Comparison of ENCODE assay signal across 19 cellular contexts in the genomic region with DNA sequence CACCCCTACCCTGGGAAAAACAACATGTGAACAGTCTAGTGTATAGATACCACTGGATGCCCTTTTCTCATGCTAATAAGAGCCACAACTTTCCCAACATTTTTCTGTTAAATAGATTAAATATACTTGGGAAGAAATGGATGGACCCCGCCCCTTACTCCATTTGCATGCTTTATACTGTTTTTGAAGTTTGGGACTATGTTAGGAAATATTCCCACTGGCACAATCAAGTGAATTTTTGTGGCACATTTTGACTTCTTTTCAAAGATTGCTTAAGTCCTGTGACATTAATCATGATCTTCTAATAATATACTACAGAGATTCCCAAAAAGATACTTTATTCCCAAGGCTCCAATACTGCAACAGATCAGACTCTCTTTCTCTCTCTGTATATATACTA.
"Had no signal": no experiment of that assay in that cellular context is flagged by ENCODE, and none has a peak within 500 bp of the region (broad histone marks: within the 10 kb centered on the region; RNA-seq: fewer than 3 reads in every experiment).

No MANE protein-coding gene starts in this region.

- H3K9me3 ChIP-seq: ascending aorta, lower lobe of right lung, stomach, upper lobe of right lung had no signal

- H3K4me1 Mint-ChIP-seq: activated CD4-positive, alpha-beta T cell treated with anti-CD3 and anti-CD28 coated beads, Interleukin-2, amount 10 ng/mL, durations not matched to agents 7 days and 5 days; activated naive CD4-positive, alpha-beta T cell treated with anti-CD3 and anti-CD28 coated beads, Interleukin-2, amount 10 ng/mL, durations not matched to agents 7 days and 5 days; activated naive CD8-positive, alpha-beta T cell treated with anti-CD3 and anti-CD28 coated beads, Interleukin-2, amount 50 U/mL, for 24 hours had no signal

- H3K4me1 ChIP-seq: lower lobe of right lung, stomach, upper lobe of right lung had no signal

- H3K4me3 Mint-ChIP-seq: activated CD4-positive, alpha-beta T cell treated with anti-CD3 and anti-CD28 coated beads, Interleukin-2, amount 10 ng/mL, durations not matched to agents 7 days and 5 days; activated naive CD4-positive, alpha-beta T cell treated with anti-CD3 and anti-CD28 coated beads, Interleukin-2, amount 10 ng/mL, durations not matched to agents 7 days and 5 days; activated naive CD8-positive, alpha-beta T cell treated with anti-CD3 and anti-CD28 coated beads, Interleukin-2, amount 50 U/mL, for 24 hours; activated T-cell treated with anti-CD3 and anti-CD28 coated beads, Interleukin-2, amount 50 U/mL, for 4 hours; dendritic cell treated with granulocyte-macrophage colony-stimulating factor and Interleukin-4, amounts not matched to agents 40 ng/mL and 50 ng/mL, for 4 days; nephron had no signal

- ATAC-seq: activated naive CD8-positive, alpha-beta T cell treated with anti-CD3 and anti-CD28 coated beads, Interleukin-2, amount 50 U/mL, for 24 hours; activated T-cell treated with anti-CD3 and anti-CD28 coated beads, Interleukin-2, amount 50 U/mL, for 4 hours; esophagus mucosa; lower lobe of right lung; upper lobe of right lung had no signal

- H3K27ac ChIP-seq: ascending aorta, lower lobe of right lung, stomach, upper lobe of right lung had no signal

- H3K27me3 Mint-ChIP-seq: activated CD4-positive, alpha-beta T cell treated with anti-CD3 and anti-CD28 coated beads, Interleukin-2, amount 10 ng/mL, durations not matched to agents 7 days and 5 days; activated naive CD4-positive, alpha-beta T cell treated with anti-CD3 and anti-CD28 coated beads, Interleukin-2, amount 10 ng/mL, durations not matched to agents 7 days and 5 days; activated naive CD8-positive, alpha-beta T cell treated with anti-CD3 and anti-CD28 coated beads, Interleukin-2, amount 50 U/mL, for 24 hours; dendritic cell treated with granulocyte-macrophage colony-stimulating factor and Interleukin-4, amounts not matched to agents 40 ng/mL and 50 ng/mL, for 4 days had no signal

- H3K27ac Mint-ChIP-seq: activated CD4-positive, alpha-beta T cell treated with anti-CD3 and anti-CD28 coated beads, Interleukin-2, amount 10 ng/mL, durations not matched to agents 7 days and 5 days; activated naive CD4-positive, alpha-beta T cell treated with anti-CD3 and anti-CD28 coated beads, Interleukin-2, amount 10 ng/mL, durations not matched to agents 7 days and 5 days; activated naive CD8-positive, alpha-beta T cell treated with anti-CD3 and anti-CD28 coated beads, Interleukin-2, amount 50 U/mL, for 24 hours; dendritic cell treated with granulocyte-macrophage colony-stimulating factor and Interleukin-4, amounts not matched to agents 40 ng/mL and 50 ng/mL, for 4 days; nephron had no signal

- H3K36me3 Mint-ChIP-seq: activated naive CD4-positive, alpha-beta T cell treated with anti-CD3 and anti-CD28 coated beads, Interleukin-2, amount 10 ng/mL, durations not matched to agents 7 days and 5 days had no signal

- H3K27me3 ChIP-seq: ascending aorta, stomach, upper lobe of right lung had no signal

- H3K4me3 ChIP-seq: ascending aorta, lower lobe of right lung, stomach, upper lobe of right lung had no signal

- DNase-seq: activated CD4-positive, alpha-beta T cell treated with anti-CD3 and anti-CD28 coated beads, Interleukin-2, amount 10 ng/mL, durations not matched to agents 7 days and 5 days; activated CD8-positive, alpha-beta memory T cell treated with anti-CD3 and anti-CD28 coated beads, Interleukin-2, amount 50 U/mL, for 4 hours; activated naive CD4-positive, alpha-beta T cell treated with anti-CD3 and anti-CD28 coated beads, Interleukin-2, amount 10 ng/mL, durations not matched to agents 7 days and 5 days; activated naive CD8-positive, alpha-beta T cell treated with anti-CD3 and anti-CD28 coated beads, Interleukin-2, amount 50 U/mL, for 24 hours; activated T-cell treated with anti-CD3 and anti-CD28 coated beads, Interleukin-2, amount 50 U/mL, for 4 hours; effector CD8-positive, alpha-beta T cell; head of caudate nucleus; lower lobe of right lung; stimulated activated CD4-positive, alpha-beta T cell treated with anti-CD3 and anti-CD28 coated beads, Interleukin-4, amount 100 ng/mL, for 1 hour; stomach; T1000; upper lobe of right lung had no signal

- H3K9me3 Mint-ChIP-seq: nephron had no signal

- FAIRE-seq: bronchial epithelial cell, frontal cortex, keratinocyte had no signal

- H3K36me3 ChIP-seq: ascending aorta, lower lobe of right lung, stomach, upper lobe of right lung had no signal
